Comparison of ENCODE assay signal across 1 cellular context in the genomic region with DNA sequence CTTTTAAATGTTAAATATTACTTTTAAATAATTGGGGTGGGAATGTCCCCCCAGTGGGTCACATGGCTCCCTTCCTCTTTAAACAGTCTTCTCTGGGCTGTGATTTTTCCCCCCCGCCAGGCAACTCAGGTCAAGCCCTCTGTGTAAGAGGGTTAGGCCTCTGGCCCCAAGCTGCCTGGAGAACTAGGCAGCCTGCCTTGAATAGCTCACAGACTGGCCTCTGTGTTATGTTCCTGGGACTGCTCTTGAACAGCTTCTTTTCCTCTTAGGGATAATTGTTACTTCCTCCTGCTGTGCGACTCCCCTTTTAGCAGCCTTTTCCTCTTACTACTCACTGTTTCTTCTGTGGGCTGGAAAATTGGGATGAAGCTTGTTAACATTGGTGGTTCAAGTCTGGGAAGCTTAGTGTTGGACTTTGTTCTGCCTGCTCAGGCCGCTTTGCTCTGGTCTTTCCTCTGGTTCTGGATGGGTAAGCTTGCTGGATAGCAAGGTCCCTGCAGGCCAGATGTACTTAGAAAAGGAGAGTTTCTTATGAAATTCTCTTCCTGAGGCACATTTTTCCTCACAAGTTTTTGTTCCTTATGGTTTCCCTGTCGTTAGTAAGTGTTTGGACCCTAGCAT.
A peak's percentile ranks its signal among the peaks of the same experiment; 100 is the strongest.
TF ChIP-seq lines count a peak whose summit lies in the region.

No MANE protein-coding gene starts in this region.

TF ChIP-seq in liver, 16 proteins besides CTCF, POLR2A, EP300 and RAD21 (continued from another document):
- TF ChIP-seq GABPA (IDR thresholded peaks at IDR 0.05 in 1 of 2, conservative IDR thresholded peaks at IDR 0.05 in 1 of 2) (no peak), HNF4A (conservative IDR thresholded peaks at IDR 0.05) (peak; percentile 57 to 67), FOXA2 (IDR thresholded peaks at IDR 0.05) (no peak), JUND (IDR thresholded peaks at IDR 0.05) (no peak), YY1 (IDR thresholded peaks at IDR 0.05) (no peak), SP1 (IDR thresholded peaks at IDR 0.05) (peak; percentile 41), RXRA (IDR thresholded peaks at IDR 0.05) (peak in 1 of 2 donors; percentile 20)
- TF ChIP-seq, protein P1, sequence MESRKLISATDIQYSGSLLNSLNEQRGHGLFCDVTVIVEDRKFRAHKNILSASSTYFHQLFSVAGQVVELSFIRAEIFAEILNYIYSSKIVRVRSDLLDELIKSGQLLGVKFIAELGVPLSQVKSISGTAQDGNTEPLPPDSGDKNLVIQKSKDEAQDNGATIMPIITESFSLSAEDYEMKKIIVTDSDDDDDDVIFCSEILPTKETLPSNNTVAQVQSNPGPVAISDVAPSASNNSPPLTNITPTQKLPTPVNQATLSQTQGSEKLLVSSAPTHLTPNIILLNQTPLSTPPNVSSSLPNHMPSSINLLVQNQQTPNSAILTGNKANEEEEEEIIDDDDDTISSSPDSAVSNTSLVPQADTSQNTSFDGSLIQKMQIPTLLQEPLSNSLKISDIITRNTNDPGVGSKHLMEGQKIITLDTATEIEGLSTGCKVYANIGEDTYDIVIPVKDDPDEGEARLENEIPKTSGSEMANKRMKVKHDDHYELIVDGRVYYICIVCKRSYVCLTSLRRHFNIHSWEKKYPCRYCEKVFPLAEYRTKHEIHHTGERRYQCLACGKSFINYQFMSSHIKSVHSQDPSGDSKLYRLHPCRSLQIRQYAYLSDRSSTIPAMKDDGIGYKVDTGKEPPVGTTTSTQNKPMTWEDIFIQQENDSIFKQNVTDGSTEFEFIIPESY (IDR thresholded peaks at IDR 0.05): no peak
- TF ChIP-seq, protein P2, sequence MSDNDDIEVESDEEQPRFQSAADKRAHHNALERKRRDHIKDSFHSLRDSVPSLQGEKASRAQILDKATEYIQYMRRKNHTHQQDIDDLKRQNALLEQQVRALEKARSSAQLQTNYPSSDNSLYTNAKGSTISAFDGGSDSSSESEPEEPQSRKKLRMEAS (IDR thresholded peaks at IDR 0.05): no peak
- TF ChIP-seq, protein P3, sequence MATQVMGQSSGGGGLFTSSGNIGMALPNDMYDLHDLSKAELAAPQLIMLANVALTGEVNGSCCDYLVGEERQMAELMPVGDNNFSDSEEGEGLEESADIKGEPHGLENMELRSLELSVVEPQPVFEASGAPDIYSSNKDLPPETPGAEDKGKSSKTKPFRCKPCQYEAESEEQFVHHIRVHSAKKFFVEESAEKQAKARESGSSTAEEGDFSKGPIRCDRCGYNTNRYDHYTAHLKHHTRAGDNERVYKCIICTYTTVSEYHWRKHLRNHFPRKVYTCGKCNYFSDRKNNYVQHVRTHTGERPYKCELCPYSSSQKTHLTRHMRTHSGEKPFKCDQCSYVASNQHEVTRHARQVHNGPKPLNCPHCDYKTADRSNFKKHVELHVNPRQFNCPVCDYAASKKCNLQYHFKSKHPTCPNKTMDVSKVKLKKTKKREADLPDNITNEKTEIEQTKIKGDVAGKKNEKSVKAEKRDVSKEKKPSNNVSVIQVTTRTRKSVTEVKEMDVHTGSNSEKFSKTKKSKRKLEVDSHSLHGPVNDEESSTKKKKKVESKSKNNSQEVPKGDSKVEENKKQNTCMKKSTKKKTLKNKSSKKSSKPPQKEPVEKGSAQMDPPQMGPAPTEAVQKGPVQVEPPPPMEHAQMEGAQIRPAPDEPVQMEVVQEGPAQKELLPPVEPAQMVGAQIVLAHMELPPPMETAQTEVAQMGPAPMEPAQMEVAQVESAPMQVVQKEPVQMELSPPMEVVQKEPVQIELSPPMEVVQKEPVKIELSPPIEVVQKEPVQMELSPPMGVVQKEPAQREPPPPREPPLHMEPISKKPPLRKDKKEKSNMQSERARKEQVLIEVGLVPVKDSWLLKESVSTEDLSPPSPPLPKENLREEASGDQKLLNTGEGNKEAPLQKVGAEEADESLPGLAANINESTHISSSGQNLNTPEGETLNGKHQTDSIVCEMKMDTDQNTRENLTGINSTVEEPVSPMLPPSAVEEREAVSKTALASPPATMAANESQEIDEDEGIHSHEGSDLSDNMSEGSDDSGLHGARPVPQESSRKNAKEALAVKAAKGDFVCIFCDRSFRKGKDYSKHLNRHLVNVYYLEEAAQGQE (IDR thresholded peaks at IDR 0.05): peak; percentile 48
